In the genomic region with DNA sequence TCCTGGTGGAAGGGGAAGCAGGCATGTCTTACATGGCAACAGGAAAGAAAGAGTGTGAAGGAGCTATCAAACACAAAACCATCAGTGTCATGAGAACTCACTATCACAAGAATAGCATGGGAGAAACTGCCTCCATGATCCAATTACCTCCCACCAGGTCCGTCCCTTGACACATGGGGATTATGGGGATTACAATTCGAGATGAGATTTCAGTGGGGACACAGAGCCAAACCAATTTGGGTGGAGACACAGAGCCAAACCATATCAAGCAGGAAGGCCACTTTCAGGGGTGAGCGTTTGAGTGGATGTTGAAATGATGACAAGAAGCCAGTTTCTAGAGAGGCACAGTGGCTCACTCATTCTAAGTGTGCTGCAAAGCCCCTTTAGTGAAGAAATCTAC, we compare ENCODE assay signal across 24 cellular contexts.
DNase-seq lines count a peak whose midpoint lies in the region; ATAC-seq, FAIRE-seq and TF ChIP-seq lines count a peak whose summit lies in the region.
"Had no signal": no experiment of that assay in that cellular context is flagged by ENCODE, and none has a peak within 500 bp of the region (broad histone marks: within the 10 kb centered on the region; RNA-seq: fewer than 3 reads in every experiment).

No MANE protein-coding gene starts in this region.

- TF ChIP-seq EP300 in HepG2 (IDR thresholded peaks at IDR 0.05; ENCODE audit: low read depth in 2 of 2, low read length in 2 of 2) (no peak), HepG2 (CRISPR knock-in tag; IDR thresholded peaks at IDR 0.05; ENCODE audit: borderline replicate concordance) (no peak)

- H3K4me1 ChIP-seq in HepG2 (ENCODE audit: insufficient read depth, low read length) (no peaks in the 10 kb centered on the region), right lobe of liver (peaks cover 0 to 11% (median 5%) of the 10 kb centered on the region in 4 donors), mesendoderm (ENCODE audit: control insufficient read depth, low read depth, low read length) (no peaks in the 10 kb centered on the region), GM23248 (ENCODE audit: insufficient read depth) (no peaks in the 10 kb centered on the region)
- H3K4me1 ChIP-seq: BE2C, HAP-1 had no signal

- in situ Hi-C loops in HepG2 (cut with HindIII; ENCODE audit: extremely low pct_ligation_motif_present, low pct_unique_long_range_greater_than_20kb), result no loop called here
- in situ Hi-C loops in GM23248 (cut with MboI), result no loop called here

- FAIRE-seq in HepG2 (lab: Jason Lieb, UNC), result no peak
- FAIRE-seq: A204.1, D721Med, GM12878, GM19239, H54 had no signal

- BruUV-seq in HepG2 (replicated peaks; lab: Mats Ljungman, UMichigan), result no TSS peak

- no peak for TF ChIP-seq RAD21 in HepG2 (CRISPR knock-in tag; IDR thresholded peaks at IDR 0.05)

- no peak overlapping the region for H3K18ac ChIP-seq in mesendoderm (ENCODE audit: low read length)

- H4K8ac ChIP-seq in mesendoderm (ENCODE audit: low read depth, low read length), result no peak overlapping the region

- H4K20me1 ChIP-seq in HepG2 (ENCODE audit: insufficient read depth, low read length) (no peaks in the 10 kb centered on the region), GM23248 (ENCODE audit: insufficient read depth) (no peaks in the 10 kb centered on the region)

- TF ChIP-seq CTCF in HepG2 (CRISPR knock-in tag; IDR thresholded peaks at IDR 0.05) (no peak), right lobe of liver (IDR thresholded peaks at IDR 0.05) (no peak)

- H3K27me3 ChIP-seq in HepG2 (ENCODE audit: control insufficient read depth in 1 of 2, insufficient read depth in 2 of 2, low read length in 2 of 2) (no peaks in the 10 kb centered on the region), right lobe of liver (no peaks in the 10 kb centered on the region), mesendoderm (ENCODE audit: insufficient read depth, low read length, poor library complexity) (no peaks in the 10 kb centered on the region), GM23248 (replicated peaks; ENCODE audit: insufficient read depth) (no peaks in the 10 kb centered on the region)
- H3K27me3 ChIP-seq: BE2C; BLaER1 treated with 17β-estradiol and CSF1 and Interleukin-3, amounts not matched to agents 10 nM and 100 nM had no signal

- H3K36me3 ChIP-seq in HepG2 (replicated peaks in 1 of 2; ENCODE audit: control insufficient read depth in 1 of 2, insufficient read depth in 2 of 2, low read length in 2 of 2) (peaks cover 22 to 27% of the 10 kb centered on the region in 2 experiments; a peak in 4 of 5 replicates), right lobe of liver (no peaks in the 10 kb centered on the region), mesendoderm (ENCODE audit: control insufficient read depth, insufficient read depth, low read length) (no peaks in the 10 kb centered on the region), GM23248 (ENCODE audit: low read depth) (peaks cover 4% of the 10 kb centered on the region; the same call in 1 of the 2 replicates)
- H3K36me3 ChIP-seq: BE2C, HAP-1 had no signal

- H4K5ac ChIP-seq in mesendoderm (ENCODE audit: low read length), result no peak overlapping the region

- H2BK15ac ChIP-seq in mesendoderm (replicated peaks; ENCODE audit: low read depth), result no peak overlapping the region

- H3K4me3 ChIP-seq in HepG2 (replicated peaks in 1 of 3; ENCODE audit: insufficient read depth in 1 of 3, low read depth in 2 of 3, low read length in 3 of 3), result no peak overlapping the region
- no peak overlapping the region for H3K4me3 ChIP-seq in right lobe of liver
- no peak overlapping the region for H3K4me3 ChIP-seq in mesendoderm (ENCODE audit: low read length)
- H3K4me3 ChIP-seq in GM23248, result no peak overlapping the region
- H3K4me3 ChIP-seq: BLaER1 treated with 17β-estradiol and CSF1 and Interleukin-3, amounts not matched to agents 10 nM and 100 nM; GM12878; HAP-1 had no signal

- POLR2A ChIA-PET in HepG2 (lab: Yijun Ruan, JAX), result no interaction called here

- H2AFZ ChIP-seq in HepG2 (ENCODE audit: low read length) (no peak overlapping the region), GM23248 (no peak overlapping the region)

- H3K56ac ChIP-seq in mesendoderm (ENCODE audit: low read length), result no peak overlapping the region

- H3K9ac ChIP-seq in HepG2 (ENCODE audit: insufficient read depth, low read depth, low read length) (no peak overlapping the region), mesendoderm (ENCODE audit: low read length) (no peak overlapping the region), GM23248 (no peak overlapping the region)
- H3K9ac ChIP-seq: BLaER1 treated with 17β-estradiol and CSF1 and Interleukin-3, amounts not matched to agents 10 nM and 100 nM had no signal

- ATAC-seq in HepG2 (no peak), right lobe of liver (no peak), HG02884 (IDR thresholded peaks at IDR 0.05; ENCODE audit: unreplicated experiment) (no peak)
- ATAC-seq: GM12878 had no signal

- H3K79me2 ChIP-seq in HepG2 (ENCODE audit: insufficient read depth, low read length), result no peaks in the 10 kb centered on the region
- no peaks in the 10 kb centered on the region for H3K79me2 ChIP-seq in mesendoderm (ENCODE audit: control insufficient read depth, insufficient read depth, low read length)
- H3K79me2 ChIP-seq in GM23248 (ENCODE audit: insufficient read depth), result no peaks in the 10 kb centered on the region

- intact Hi-C loops in HepG2 (cut with micrococcal nuclease; ENCODE audit: unreplicated experiment) (loop anchor here (5.0 kb wide), 1 partner anchor 157 kb away; no protein-coding TSS in a partner anchor), right lobe of liver (cut with DNase I) (no loop called here)

- H3K9me2 ChIP-seq in GM23248 (ENCODE audit: insufficient read depth), result no peaks in the 10 kb centered on the region

- H3K23ac ChIP-seq in mesendoderm (ENCODE audit: low read length), result no peak overlapping the region

- H3K9me3 ChIP-seq in HepG2 (ENCODE audit: low read length) (no peaks in the 10 kb centered on the region), right lobe of liver (no peaks in the 10 kb centered on the region), GM23248 (ENCODE audit: low read depth) (no peaks in the 10 kb centered on the region)
- H3K9me3 ChIP-seq: HAP-1 had no signal

- no peak for TF ChIP-seq POLR2A in HepG2 (IDR thresholded peaks at IDR 0.05; ENCODE audit: insufficient read depth in 1 of 2, low read depth in 2 of 2, low read length in 2 of 2)
- no peak for TF ChIP-seq POLR2A in right lobe of liver (IDR thresholded peaks at IDR 0.05)

- CTCF ChIA-PET in HepG2 (lab: Yijun Ruan, JAX; ENCODE audit: low intra/inter-chr PET ratio, low total read pairs), result no interaction called here

- 92% methylated on average over 3 of the region's 3 CpGs for WGBS in HepG2 (ENCODE audit: low lambda C conversion rate)
- WGBS in right lobe of liver (ENCODE audit: insufficient coverage, low coverage, low lambda C conversion rate, missing lambda C conversion rate), result 90% methylated on average over 3 of the region's 3 CpGs
- WGBS in mesendoderm (ENCODE audit: extremely low coverage, insufficient coverage, low lambda C conversion rate), result no CpG with 5 or more reads among the region's 3 CpGs
- WGBS in GM23248 (ENCODE audit: low coverage in 1 of 2, low lambda C conversion rate in 2 of 2, missing lambda C conversion rate in 2 of 2), 2 experiments, result 84 to 98% methylated on average over 3 of the region's 3 CpGs

- no peak overlapping the region for H2BK120ac ChIP-seq in mesendoderm (ENCODE audit: low read depth, low read length)

- H3K79me1 ChIP-seq in mesendoderm (ENCODE audit: low read length), result no peaks in the 10 kb centered on the region

- no peak overlapping the region for H3K4ac ChIP-seq in mesendoderm (ENCODE audit: low read depth, low read length)

- no peaks in the 10 kb centered on the region for H3F3A ChIP-seq in GM23248 (ENCODE audit: insufficient read depth)

- no peak for DNase-seq in HepG2 (ENCODE audit: low spot score)
- DNase-seq in right lobe of liver, result no peak
- DNase-seq in NCI-H82 treated with DMSO at 0.1 percent for 48 hours (lab: John Stamatoyannopoulos, UW; ENCODE audit: unreplicated experiment), result peak; percentile 94
- peak; percentile 63 for DNase-seq in mesendoderm
- DNase-seq in GM23248, result no peak
- DNase-seq: AML-193; BE2C; CD4-positive, alpha-beta T cell; CD8-positive, alpha-beta memory T cell; DMS 273 treated with DMSO at 0.1 percent for 48 hours; DMS79; EL; GDM1; GOT3; HFFc6 had no signal

- H2BK5ac ChIP-seq in mesendoderm (ENCODE audit: low read length), result no peak overlapping the region

- H3K4me2 ChIP-seq in HepG2 (ENCODE audit: low read depth, low read length) (no peak overlapping the region), mesendoderm (ENCODE audit: low read length) (no peak overlapping the region), GM23248 (ENCODE audit: unreplicated experiment) (no peak overlapping the region)
- H3K4me2 ChIP-seq: BLaER1 treated with 17β-estradiol and CSF1 and Interleukin-3, amounts not matched to agents 10 nM and 100 nM had no signal

- H3K27ac ChIP-seq in HepG2 (ENCODE audit: extremely low read length, insufficient read depth, low read length) (no peak overlapping the region), right lobe of liver (no peak overlapping the region), mesendoderm (ENCODE audit: low read depth, low read length) (no peak overlapping the region), GM23248 (no peak overlapping the region)
- H3K27ac ChIP-seq: 22Rv1; BLaER1 treated with 17β-estradiol and CSF1 and Interleukin-3, amounts not matched to agents 10 nM and 100 nM had no signal

- H2AK5ac ChIP-seq in mesendoderm (ENCODE audit: low read length), result no peak overlapping the region

TF ChIP-seq in HepG2, 621 proteins besides CTCF, POLR2A, EP300 and RAD21:
- TF ChIP-seq HDAC2 (CRISPR knock-in tag; IDR thresholded peaks at IDR 0.05) (no peak), ZMYM2 (CRISPR knock-in tag; IDR thresholded peaks at IDR 0.05) (no peak), RBM22 (optimal IDR thresholded peaks at IDR 0.05; ENCODE audit: low read length) (peak; percentile 15), ZFP36 (IDR thresholded peaks at IDR 0.05; ENCODE audit: borderline replicate concordance, low read depth, low read length, partially characterized antibody) (no peak), NCOA5 (CRISPR knock-in tag; IDR thresholded peaks at IDR 0.05) (no peak)
- TF ChIP-seq, protein P1, sequence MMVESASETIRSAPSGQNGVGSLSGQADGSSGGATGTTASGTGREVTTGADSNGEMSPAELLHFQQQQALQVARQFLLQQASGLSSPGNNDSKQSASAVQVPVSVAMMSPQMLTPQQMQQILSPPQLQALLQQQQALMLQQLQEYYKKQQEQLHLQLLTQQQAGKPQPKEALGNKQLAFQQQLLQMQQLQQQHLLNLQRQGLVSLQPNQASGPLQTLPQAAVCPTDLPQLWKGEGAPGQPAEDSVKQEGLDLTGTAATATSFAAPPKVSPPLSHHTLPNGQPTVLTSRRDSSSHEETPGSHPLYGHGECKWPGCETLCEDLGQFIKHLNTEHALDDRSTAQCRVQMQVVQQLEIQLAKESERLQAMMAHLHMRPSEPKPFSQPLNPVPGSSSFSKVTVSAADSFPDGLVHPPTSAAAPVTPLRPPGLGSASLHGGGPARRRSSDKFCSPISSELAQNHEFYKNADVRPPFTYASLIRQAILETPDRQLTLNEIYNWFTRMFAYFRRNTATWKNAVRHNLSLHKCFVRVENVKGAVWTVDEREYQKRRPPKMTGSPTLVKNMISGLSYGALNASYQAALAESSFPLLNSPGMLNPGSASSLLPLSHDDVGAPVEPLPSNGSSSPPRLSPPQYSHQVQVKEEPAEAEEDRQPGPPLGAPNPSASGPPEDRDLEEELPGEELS (CRISPR knock-in tag; IDR thresholded peaks at IDR 0.05), result no peak

Comparison
In these comparisons a context has a peak if more than half of its experiments do, and no peak if none do; other contexts are left out.
1. DNase-seq: peak in NCI-H82 treated with DMSO at 0.1 percent for 48 hours (single experiment) and mesendoderm (single experiment); none in HepG2 (single experiment), right lobe of liver (0 of 3) and GM23248 (single experiment).